In the genomic region with DNA sequence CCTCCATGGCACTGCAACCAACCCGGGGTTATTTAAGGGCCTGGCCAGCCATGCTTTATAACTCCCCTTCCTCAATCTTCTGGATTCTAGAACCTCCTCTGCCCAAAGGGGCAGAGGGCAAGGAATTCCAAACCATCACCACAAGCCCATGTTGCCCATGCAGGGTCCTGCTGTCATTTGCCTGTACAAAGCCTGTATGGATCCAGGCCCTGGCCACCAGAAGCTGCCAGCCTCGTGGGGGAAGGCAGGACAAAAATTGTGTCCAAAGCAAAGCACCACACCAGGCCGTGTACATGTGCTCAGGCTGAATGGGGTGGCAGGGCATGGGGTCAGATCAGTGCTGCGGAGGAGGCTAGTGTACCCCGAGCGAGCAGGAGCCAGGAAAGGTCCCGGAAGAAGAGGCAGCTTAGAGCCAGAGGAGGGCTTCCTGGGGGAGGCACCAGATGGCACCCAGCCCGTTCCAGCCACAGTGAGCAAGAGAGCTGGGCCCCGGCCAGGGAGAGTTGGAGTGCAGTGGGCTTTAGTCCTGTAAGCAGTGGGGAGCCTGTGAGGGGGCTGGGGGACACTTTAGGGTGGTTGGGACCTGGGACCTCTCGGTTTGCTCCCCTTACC, we compare ENCODE assay signal across 16 cellular contexts. TPM values are rescaled to one million over a fixed set of nuclear protein-coding genes. Genes with fewer than 3 reads are reported as not detected.
DNase-seq lines count a peak whose midpoint lies in the region; ATAC-seq and TF ChIP-seq lines count a peak whose summit lies in the region.
"Had no signal": no experiment of that assay in that cellular context is flagged by ENCODE, and none has a peak within 500 bp of the region (broad histone marks: within the 10 kb centered on the region; RNA-seq: fewer than 3 reads in every experiment).

No MANE protein-coding gene starts in this region.

- 83% methylated on average over 10 of the region's 10 CpGs; no CpG with 5 or more reads in 1 of the 2 donors for WGBS in transverse colon (ENCODE audit: low coverage in 1 of 2), 2 donors

- peaks cover 0 to 61% (median 24%) of the 10 kb centered on the region in 4 donors for H3K36me3 ChIP-seq in transverse colon
- peaks cover 99% of the 10 kb centered on the region for H3K36me3 ChIP-seq in brain microvascular endothelial cell (replicated peaks)

- peaks cover 3 to 9% of the 10 kb centered on the region in 2 donors for H3K36me3 Mint-ChIP-seq in activated T-cell treated with anti-CD3 and anti-CD28 coated beads, Interleukin-2, amount 50 U/mL, for 72 hours (ENCODE audit: insufficient read depth in 2 of 2)
- H3K36me3 Mint-ChIP-seq in nephron progenitor cell (ENCODE audit: low read depth) = peaks cover 22% of the 10 kb centered on the region
- H3K36me3 Mint-ChIP-seq in type B pancreatic cell = peaks cover 15% of the 10 kb centered on the region

- no peaks in the 10 kb centered on the region for H3K27me3 Mint-ChIP-seq in activated T-cell treated with anti-CD3 and anti-CD28 coated beads, Interleukin-2, amount 50 U/mL, for 72 hours (ENCODE audit: low read depth)
- no peaks in the 10 kb centered on the region for H3K27me3 Mint-ChIP-seq in nephron progenitor cell (ENCODE audit: low read depth, poor library complexity)
- no peaks in the 10 kb centered on the region for H3K27me3 Mint-ChIP-seq in type B pancreatic cell
- H3K27me3 Mint-ChIP-seq: stimulated activated naive CD8-positive, alpha-beta T cell treated with anti-CD3 and anti-CD28 coated beads, Interleukin-15, amount 100 ng/mL, for 72 hours had no signal

- no peaks in the 10 kb centered on the region for H3K9me3 Mint-ChIP-seq in activated T-cell treated with anti-CD3 and anti-CD28 coated beads, Interleukin-2, amount 50 U/mL, for 72 hours
- H3K9me3 Mint-ChIP-seq in nephron progenitor cell (no peaks in the 10 kb centered on the region), type B pancreatic cell (no peaks in the 10 kb centered on the region)
- H3K9me3 Mint-ChIP-seq: stimulated activated naive CD8-positive, alpha-beta T cell treated with anti-CD3 and anti-CD28 coated beads, Interleukin-15, amount 100 ng/mL, for 72 hours had no signal

- H3K27ac ChIP-seq in dorsolateral prefrontal cortex = peak overlapping the region; percentile 54 to 99 (median 89)
- H3K27ac ChIP-seq in transverse colon = peak overlapping the region; percentile 43 to 82 (median 78)
- no peak overlapping the region for H3K27ac ChIP-seq in brain microvascular endothelial cell
- H3K27ac ChIP-seq: KMS-11 had no signal

- H3K27me3 ChIP-seq in dorsolateral prefrontal cortex (no peaks in the 10 kb centered on the region), transverse colon (no peaks in the 10 kb centered on the region), brain microvascular endothelial cell (replicated peaks) (no peaks in the 10 kb centered on the region)

- ATAC-seq in activated T-cell treated with anti-CD3 and anti-CD28 coated beads, Interleukin-2, amount 50 U/mL, for 72 hours (replicated peaks in 1 of 2) = no peak
- ATAC-seq: stimulated activated naive CD8-positive, alpha-beta T cell treated with anti-CD3 and anti-CD28 coated beads, Interleukin-15, amount 100 ng/mL, for 72 hours had no signal

- no peaks in the 10 kb centered on the region for H3K9me3 ChIP-seq in transverse colon

- H3K27ac Mint-ChIP-seq in activated T-cell treated with anti-CD3 and anti-CD28 coated beads, Interleukin-2, amount 50 U/mL, for 72 hours = peak overlapping the region; percentile 9
- H3K27ac Mint-ChIP-seq in nephron progenitor cell = peak overlapping the region; percentile 54
- no peak overlapping the region for H3K27ac Mint-ChIP-seq in type B pancreatic cell

- no peak for TF ChIP-seq POLR2A in transverse colon (IDR thresholded peaks at IDR 0.05)

- H3K4me1 ChIP-seq in transverse colon = peaks cover 13 to 32% (median 20%) of the 10 kb centered on the region in 4 donors

- no peak for DNase-seq in activated T-cell treated with anti-CD3 and anti-CD28 coated beads, Interleukin-2, amount 50 U/mL, for 72 hours
- no peak for DNase-seq in activated T-cell treated with anti-CD3 and anti-CD28 coated beads for 4 hours
- no peak for DNase-seq in dorsolateral prefrontal cortex
- no peak for DNase-seq in nephron progenitor cell
- no peak for DNase-seq in transverse colon
- no peak for DNase-seq in UCSD-AML1 (lab: John Stamatoyannopoulos, UW; ENCODE audit: unreplicated experiment)
- DNase-seq in brain microvascular endothelial cell = no peak
- DNase-seq in type B pancreatic cell (ENCODE audit: extremely low spot score, unreplicated experiment) = no peak
- DNase-seq: ACHN; effector CD8-positive, alpha-beta T cell; NCI-H187; posterior cingulate gyrus; stimulated activated CD4-positive, alpha-beta T cell treated with anti-CD3 and anti-CD28 coated beads, Interleukin-4, amount 100 ng/mL, for 1 hour; stimulated activated naive CD8-positive, alpha-beta T cell treated with anti-CD3 and anti-CD28 coated beads, Interleukin-15, amount 100 ng/mL, for 72 hours had no signal

- intact Hi-C loops in dorsolateral prefrontal cortex (cut with DNase I) (no loop called here), transverse colon (cut with DNase I; ENCODE audit: low total_unique reads) (no loop called here)

- no peaks in the 10 kb centered on the region for H3K4me1 Mint-ChIP-seq in activated T-cell treated with anti-CD3 and anti-CD28 coated beads, Interleukin-2, amount 50 U/mL, for 72 hours (ENCODE audit: low read depth)
- H3K4me1 Mint-ChIP-seq in nephron progenitor cell = peaks cover 23% of the 10 kb centered on the region
- H3K4me1 Mint-ChIP-seq in type B pancreatic cell (ENCODE audit: unreplicated experiment) = no peaks in the 10 kb centered on the region

- TF ChIP-seq EP300 in transverse colon (IDR thresholded peaks at IDR 0.05; ENCODE audit: low read depth) = no peak

- in situ Hi-C loops in transverse colon (cut with MboI; ENCODE audit: low pct_ligation_motif_present in 1 of 4, low pct_unique_long_range_greater_than_20kb in 1 of 4, low sequenced_read_pairs in 3 of 4) = no loop called here
- in situ Hi-C loops in brain microvascular endothelial cell (cut with HindIII; ENCODE audit: low pct_ligation_motif_present, low sequenced_read_pairs) = no loop called here

- peak overlapping the region in 1 of 2 donors; percentile 2 for H3K4me3 Mint-ChIP-seq in activated T-cell treated with anti-CD3 and anti-CD28 coated beads, Interleukin-2, amount 50 U/mL, for 72 hours
- H3K4me3 Mint-ChIP-seq in nephron progenitor cell (no peak overlapping the region), type B pancreatic cell (no peak overlapping the region)
- H3K4me3 Mint-ChIP-seq: stimulated activated naive CD8-positive, alpha-beta T cell treated with anti-CD3 and anti-CD28 coated beads, Interleukin-15, amount 100 ng/mL, for 72 hours had no signal

- H3K4me3 ChIP-seq in dorsolateral prefrontal cortex (no peak overlapping the region), transverse colon (no peak overlapping the region), brain microvascular endothelial cell (ENCODE audit: low read depth, low read length) (no peak overlapping the region)

- TF ChIP-seq CTCF in dorsolateral prefrontal cortex (IDR thresholded peaks at IDR 0.05 in 54 of 56, conservative IDR thresholded peaks at IDR 0.05 in 2 of 56; ENCODE audit: low read depth in 1 of 56, partially characterized antibody in 56 of 56) = no peak
- no peak for TF ChIP-seq CTCF in nephron progenitor cell (IDR thresholded peaks at IDR 0.05)
- no peak for TF ChIP-seq CTCF in transverse colon (IDR thresholded peaks at IDR 0.05)
- no peak for TF ChIP-seq CTCF in brain microvascular endothelial cell (IDR thresholded peaks at IDR 0.05; ENCODE audit: low read depth, low read length, missing control alignments)
- no peak for TF ChIP-seq CTCF in type B pancreatic cell (conservative IDR thresholded peaks at IDR 0.05)

RNA-seq across cellular contexts. Expression of a gene that starts 35.8 kb away (rescaled TPM):
- 10 to 100 TPM in 1 of 2 donors, 1 to 10 TPM in 1; 8.3 to 15.2 TPM for total RNA-seq in activated T-cell treated with anti-CD3 and anti-CD28 coated beads, Interleukin-2, amount 50 U/mL, for 72 hours
- total RNA-seq in dorsolateral prefrontal cortex (1 to 10 TPM in 55 of 120 experiments, under 1 TPM in 32, not detected in 33; 0.19 to 3.0 (median 1.2) TPM), transverse colon (10 to 100 TPM in 2 of 4 donors, 1 to 10 TPM in 1, not detected in 1; 2.6 to 44.8 (median 14.4) TPM), type B pancreatic cell (ENCODE audit: low replicate concordance) (3.0 and 4.5 TPM in 2 replicates)
- total RNA-seq: SK-MEL-5 had no signal
